In the genomic region with DNA sequence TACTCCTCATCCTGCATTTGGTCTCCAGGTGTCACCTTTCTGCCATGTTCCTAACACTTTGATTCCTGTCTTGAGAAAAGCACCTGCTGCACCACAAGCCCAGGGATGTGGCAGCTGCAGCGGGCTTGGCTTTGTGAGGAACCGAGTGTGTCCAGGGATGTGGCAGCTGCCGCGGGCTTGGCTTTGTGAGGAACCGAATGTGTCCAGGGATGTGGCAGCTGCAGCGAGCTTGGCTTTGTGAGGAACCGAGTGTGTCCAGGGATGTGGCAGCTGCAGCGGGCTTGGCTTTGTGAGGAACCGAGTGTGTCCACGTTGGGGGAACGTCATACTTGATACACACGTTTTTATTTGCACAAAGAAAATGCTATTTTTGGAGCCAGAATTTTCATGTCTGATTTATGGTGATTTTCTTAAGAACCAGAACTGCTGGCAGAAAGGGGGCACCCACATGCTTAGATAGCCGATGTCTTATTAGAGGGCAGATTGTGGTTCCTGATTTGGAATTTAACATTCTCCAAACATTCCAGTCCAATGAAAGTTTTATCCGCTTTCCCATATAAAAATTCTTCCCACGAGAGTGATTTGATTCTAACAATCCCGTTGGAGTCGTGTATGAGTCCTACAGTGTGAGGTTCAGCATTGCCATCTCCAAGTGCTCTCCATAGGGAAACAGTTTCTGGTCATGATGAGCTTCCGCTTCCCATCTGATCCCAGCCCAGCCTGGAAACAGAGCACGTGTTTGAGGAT, we compare ENCODE assay signal across 14 cellular contexts. TPM values are rescaled to one million over a fixed set of nuclear protein-coding genes. Genes with fewer than 3 reads are reported as not detected.
"Had no signal": no experiment of that assay in that cellular context is flagged by ENCODE, and none has a peak within 500 bp of the region (broad histone marks: within the 10 kb centered on the region; RNA-seq: fewer than 3 reads in every experiment).

No MANE protein-coding gene starts in this region.

RNA-seq across cellular contexts. Expression of a gene that starts 17.2 kb away (rescaled TPM):
- total RNA-seq: activated T-helper 1 cell treated with anti-CD3 and anti-CD28 coated beads, Interleukin-12 subunit alpha, Interleukin-12 subunit beta, Interleukin-2, Interleukin-4 antibody, amounts not matched to agents 30 ng/mL and 10 ng/mL and 1 ng/mL, durations not matched to agents 14 hours and 24 hours and 36 hours; ascending aorta; endothelial cell of umbilical vein; gastroesophageal sphincter; left ventricle myocardium superior; lung microvascular endothelial cell; omental fat pad; testis; transverse colon had no signal
- polyA plus RNA-seq: endothelial cell of umbilical vein; esophagus; fibroblast of lung; keratinocyte; naive thymus-derived CD4-positive, alpha-beta T cell; urinary bladder had no signal
